1 cellular context compared by ENCODE assay signal in the genomic region with DNA sequence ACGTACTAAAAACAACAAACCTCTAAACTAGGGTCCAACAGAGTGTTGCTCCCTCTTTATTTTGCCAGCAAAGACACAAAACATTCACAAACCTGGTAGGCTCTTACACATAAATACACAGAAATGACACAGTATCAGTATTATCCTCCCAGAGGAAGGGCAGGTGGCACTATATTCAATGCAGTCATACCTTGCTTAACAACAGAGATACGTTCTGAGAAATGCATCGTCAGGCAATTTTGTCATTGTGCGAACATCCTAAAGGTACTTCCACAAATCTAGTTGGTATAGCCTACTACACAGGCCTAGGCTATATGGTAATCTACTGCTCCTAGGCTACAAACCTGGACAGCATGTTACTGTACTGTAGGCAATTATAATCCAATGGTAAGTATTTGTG.
TF ChIP-seq lines count a peak whose summit lies in the region.

No MANE protein-coding gene starts in this region.

TF ChIP-seq in GM23338, 12 proteins besides CTCF, POLR2A, EP300 and RAD21 (continued from another document):
- no peak for TF ChIP-seq CREB1 (CRISPR knock-in tag; IDR thresholded peaks at IDR 0.05; ENCODE audit: low read depth)
- TF ChIP-seq, protein P1, sequence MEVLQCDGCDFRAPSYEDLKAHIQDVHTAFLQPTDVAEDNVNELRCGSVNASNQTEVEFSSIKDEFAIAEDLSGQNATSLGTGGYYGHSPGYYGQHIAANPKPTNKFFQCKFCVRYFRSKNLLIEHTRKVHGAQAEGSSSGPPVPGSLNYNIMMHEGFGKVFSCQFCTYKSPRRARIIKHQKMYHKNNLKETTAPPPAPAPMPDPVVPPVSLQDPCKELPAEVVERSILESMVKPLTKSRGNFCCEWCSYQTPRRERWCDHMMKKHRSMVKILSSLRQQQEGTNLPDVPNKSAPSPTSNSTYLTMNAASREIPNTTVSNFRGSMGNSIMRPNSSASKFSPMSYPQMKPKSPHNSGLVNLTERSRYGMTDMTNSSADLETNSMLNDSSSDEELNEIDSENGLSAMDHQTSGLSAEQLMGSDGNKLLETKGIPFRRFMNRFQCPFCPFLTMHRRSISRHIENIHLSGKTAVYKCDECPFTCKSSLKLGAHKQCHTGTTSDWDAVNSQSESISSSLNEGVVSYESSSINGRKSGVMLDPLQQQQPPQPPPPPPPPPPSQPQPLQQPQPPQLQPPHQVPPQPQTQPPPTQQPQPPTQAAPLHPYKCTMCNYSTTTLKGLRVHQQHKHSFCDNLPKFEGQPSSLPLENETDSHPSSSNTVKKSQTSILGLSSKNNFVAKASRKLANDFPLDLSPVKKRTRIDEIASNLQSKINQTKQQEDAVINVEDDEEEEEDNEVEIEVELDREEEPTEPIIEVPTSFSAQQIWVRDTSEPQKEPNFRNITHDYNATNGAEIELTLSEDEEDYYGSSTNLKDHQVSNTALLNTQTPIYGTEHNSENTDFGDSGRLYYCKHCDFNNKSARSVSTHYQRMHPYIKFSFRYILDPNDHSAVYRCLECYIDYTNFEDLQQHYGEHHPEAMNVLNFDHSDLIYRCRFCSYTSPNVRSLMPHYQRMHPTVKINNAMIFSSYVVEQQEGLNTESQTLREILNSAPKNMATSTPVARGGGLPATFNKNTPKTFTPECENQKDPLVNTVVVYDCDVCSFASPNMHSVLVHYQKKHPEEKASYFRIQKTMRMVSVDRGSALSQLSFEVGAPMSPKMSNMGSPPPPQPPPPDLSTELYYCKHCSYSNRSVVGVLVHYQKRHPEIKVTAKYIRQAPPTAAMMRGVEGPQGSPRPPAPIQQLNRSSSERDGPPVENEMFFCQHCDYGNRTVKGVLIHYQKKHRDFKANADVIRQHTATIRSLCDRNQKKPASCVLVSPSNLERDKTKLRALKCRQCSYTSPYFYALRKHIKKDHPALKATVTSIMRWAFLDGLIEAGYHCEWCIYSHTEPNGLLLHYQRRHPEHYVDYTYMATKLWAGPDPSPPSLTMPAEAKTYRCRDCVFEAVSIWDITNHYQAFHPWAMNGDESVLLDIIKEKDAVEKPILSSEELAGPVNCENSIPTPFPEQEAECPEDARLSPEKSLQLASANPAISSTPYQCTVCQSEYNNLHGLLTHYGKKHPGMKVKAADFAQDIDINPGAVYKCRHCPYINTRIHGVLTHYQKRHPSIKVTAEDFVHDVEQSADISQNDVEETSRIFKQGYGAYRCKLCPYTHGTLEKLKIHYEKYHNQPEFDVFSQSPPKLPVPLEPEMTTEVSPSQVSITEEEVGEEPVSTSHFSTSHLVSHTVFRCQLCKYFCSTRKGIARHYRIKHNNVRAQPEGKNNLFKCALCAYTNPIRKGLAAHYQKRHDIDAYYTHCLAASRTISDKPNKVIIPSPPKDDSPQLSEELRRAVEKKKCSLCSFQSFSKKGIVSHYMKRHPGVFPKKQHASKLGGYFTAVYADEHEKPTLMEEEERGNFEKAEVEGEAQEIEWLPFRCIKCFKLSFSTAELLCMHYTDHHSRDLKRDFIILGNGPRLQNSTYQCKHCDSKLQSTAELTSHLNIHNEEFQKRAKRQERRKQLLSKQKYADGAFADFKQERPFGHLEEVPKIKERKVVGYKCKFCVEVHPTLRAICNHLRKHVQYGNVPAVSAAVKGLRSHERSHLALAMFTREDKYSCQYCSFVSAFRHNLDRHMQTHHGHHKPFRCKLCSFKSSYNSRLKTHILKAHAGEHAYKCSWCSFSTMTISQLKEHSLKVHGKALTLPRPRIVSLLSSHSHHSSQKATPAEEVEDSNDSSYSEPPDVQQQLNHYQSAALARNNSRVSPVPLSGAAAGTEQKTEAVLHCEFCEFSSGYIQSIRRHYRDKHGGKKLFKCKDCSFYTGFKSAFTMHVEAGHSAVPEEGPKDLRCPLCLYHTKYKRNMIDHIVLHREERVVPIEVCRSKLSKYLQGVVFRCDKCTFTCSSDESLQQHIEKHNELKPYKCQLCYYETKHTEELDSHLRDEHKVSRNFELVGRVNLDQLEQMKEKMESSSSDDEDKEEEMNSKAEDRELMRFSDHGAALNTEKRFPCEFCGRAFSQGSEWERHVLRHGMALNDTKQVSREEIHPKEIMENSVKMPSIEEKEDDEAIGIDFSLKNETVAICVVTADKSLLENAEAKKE (CRISPR knock-in tag; IDR thresholded peaks at IDR 0.05) = no peak
- TF ChIP-seq ZNF331 (CRISPR knock-in tag; IDR thresholded peaks at IDR 0.05; ENCODE audit: low read depth) = no peak
- TF ChIP-seq NANOG (IDR thresholded peaks at IDR 0.05; ENCODE audit: borderline replicate concordance) = no peak
- no peak for TF ChIP-seq EZH2 (IDR thresholded peaks at IDR 0.05; ENCODE audit: low read depth, unreplicated experiment)
- no peak for TF ChIP-seq STAT1 (IDR thresholded peaks at IDR 0.05; ENCODE audit: unreplicated experiment)
